In genomic region chrX:154436597-154437397, GRCh38 we compare ENCODE assay signal across 8 cellular contexts. TPM values are rescaled to one million over a fixed set of nuclear protein-coding genes. Genes with fewer than 3 reads are reported as not detected.
DNase-seq lines count a peak whose midpoint lies in the region; ATAC-seq and TF ChIP-seq lines count a peak whose summit lies in the region.

Gene GDI1 (plus strand): TSS chrX:154437154. CDS start chrX:154437255, 101 bp downstream.

- TF ChIP-seq CTCF in GM10248 (IDR thresholded peaks at IDR 0.05; ENCODE audit: control extremely low read depth, extremely low read depth, low read depth, missing control alignments) (no peak), heart right ventricle (IDR thresholded peaks at IDR 0.05) (no peak), progenitor cell of endocrine pancreas (IDR thresholded peaks at IDR 0.05; ENCODE audit: unreplicated experiment) (no peak)

- no peaks in the 10 kb centered on the region for H3K9me3 Mint-ChIP-seq in progenitor cell of endocrine pancreas (ENCODE audit: low read depth)

- H3K9me3 ChIP-seq in SK-N-MC (ENCODE audit: low read depth, low read length): no peaks in the 10 kb centered on the region
- no peaks in the 10 kb centered on the region for H3K9me3 ChIP-seq in heart right ventricle

- no peaks in the 10 kb centered on the region for H3K27me3 ChIP-seq in heart right ventricle

- H3K9ac ChIP-seq in SK-N-MC (ENCODE audit: insufficient read length): peak within 1 kb of the TSS; percentile 66

- H3K4me1 ChIP-seq in heart right ventricle: peaks cover 0 to 23% (median 13%) of the 10 kb centered on the region in 9 donors

- H3K4me3 Mint-ChIP-seq in progenitor cell of endocrine pancreas (ENCODE audit: low read depth): peak within 1 kb of the TSS; percentile 81

- DNase-seq in GM10248 (ENCODE audit: extremely low spot score) (peak; percentile 80), HK-2 (ENCODE audit: unreplicated experiment) (peak; percentile 51), SK-N-MC (ENCODE audit: low read depth, low spot score) (no peak), heart right ventricle (peak; percentile 44 to 65), progenitor cell of endocrine pancreas (ENCODE audit: low spot score, unreplicated experiment) (no peak), kidney glomerular epithelial cell (lab: John Stamatoyannopoulos, UW) (no peak)

- H3K4me3 ChIP-seq in SK-N-MC (peak within 1 kb of the TSS; percentile 77), heart right ventricle (peak within 1 kb of the TSS; percentile 50 to 89 (median 80))

- CTCF ChIA-PET in GM10248 (lab: Yijun Ruan, JAX): no interaction called here

- ATAC-seq in heart right ventricle: peak; percentile 43 to 80 (median 62)
- no peak for ATAC-seq in GM21447 (IDR thresholded peaks at IDR 0.05; ENCODE audit: unreplicated experiment)

- H3K27ac ChIP-seq in SK-N-MC: 0 out of 2 replicates have a peak within 1 kb of the TSS, but pooled peaks have one; percentile 46
- peak within 1 kb of the TSS; percentile 33 for H3K27ac ChIP-seq in adipose tissue (ENCODE audit: low read depth, low read length)
- peak within 1 kb of the TSS; percentile 77 to 94 (median 90) for H3K27ac ChIP-seq in heart right ventricle

- no peaks in the 10 kb centered on the region; the same call in 1 of the 2 replicates for H3K36me3 ChIP-seq in SK-N-MC (ENCODE audit: insufficient read depth, low read length)
- H3K36me3 ChIP-seq in heart right ventricle: peaks cover 0 to 66% (median 0%) of the 10 kb centered on the region in 9 donors

- H3K27ac Mint-ChIP-seq in progenitor cell of endocrine pancreas: peak within 1 kb of the TSS; percentile 89

- peaks cover 4% of the 10 kb centered on the region for H3K4me1 Mint-ChIP-seq in progenitor cell of endocrine pancreas (ENCODE audit: low read depth)

- intact Hi-C loops in heart right ventricle (cut with DNase I): loop anchor here in 1 of 10 donors (5.0 kb wide), 1 partner anchor 41 kb away; the partner anchor contains the start of gene LAGE3

- H3K27me3 Mint-ChIP-seq in progenitor cell of endocrine pancreas: no peaks in the 10 kb centered on the region

- WGBS in adipose tissue, 3 donors: 0 to 28% (median 1%) methylated on average over 1 to 56 of the region's 118 CpGs
- WGBS in heart right ventricle, 2 donors: 0% methylated on average over 15 to 57 of the region's 118 CpGs

- POLR2A ChIA-PET in GM10248 (lab: Yijun Ruan, JAX): interaction anchor here (0.6 kb wide), 1 partner anchor 26 kb away, joined by 4 read pairs; no protein-coding TSS in a partner anchor

- H3K36me3 Mint-ChIP-seq in progenitor cell of endocrine pancreas (ENCODE audit: insufficient read depth): peaks cover 4% of the 10 kb centered on the region

RNA-seq across cellular contexts. Expression of gene GDI1, which starts in this region (rescaled TPM):
- 10 to 100 TPM; 50.7 to 95.3 (median 94.8) TPM for polyA plus RNA-seq in adipose tissue
- 100 to 1,000 TPM in 1 of 10 donors, 10 to 100 TPM in 9; 67.5 to 101 (median 77.5) TPM for total RNA-seq in heart right ventricle
- 100 to 1,000 TPM; 111 to 117 TPM for polyA plus RNA-seq in heart right ventricle
- total RNA-seq in progenitor cell of endocrine pancreas: 149 and 151 TPM in 2 replicates

Comparison
In these comparisons a context has a peak if more than half of its experiments do, and no peak if none do; other contexts are left out.
1. DNase-seq: peak in GM10248 (single experiment), HK-2 (single experiment) and heart right ventricle (2 of 2); none in SK-N-MC (single experiment), progenitor cell of endocrine pancreas (single experiment) and kidney glomerular epithelial cell (single experiment).
2. H3K27ac ChIP-seq: peak in every context shown above with its lines; median percentile 90 in heart right ventricle; 46 in SK-N-MC; 33 in adipose tissue.